29 cellular contexts compared by ENCODE assay signal in the genomic region with DNA sequence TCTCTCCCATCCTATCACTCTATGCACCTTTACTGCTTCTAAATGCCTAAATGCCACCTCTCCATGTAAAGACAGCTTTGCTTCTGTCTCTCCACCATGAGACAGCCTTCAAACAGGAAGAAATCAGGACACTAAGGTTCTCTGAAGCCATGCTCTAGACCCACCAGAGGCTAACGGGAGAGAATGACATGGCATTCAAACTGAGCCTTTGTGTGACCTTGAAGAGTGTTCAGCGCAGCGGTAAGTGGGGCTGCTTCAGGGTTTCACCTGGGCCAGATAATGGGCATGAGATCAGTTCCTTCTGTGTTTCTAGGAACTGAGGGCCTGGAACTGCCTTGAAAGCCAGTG. TPM values are rescaled to one million over a fixed set of nuclear protein-coding genes. Genes with fewer than 3 reads are reported as not detected.
A peak's percentile ranks its signal among the peaks of the same experiment; 100 is the strongest.
DNase-seq lines count a peak whose midpoint lies in the region; ATAC-seq and TF ChIP-seq lines count a peak whose summit lies in the region.
"Had no signal": no experiment of that assay in that cellular context is flagged by ENCODE, and none has a peak within 500 bp of the region (broad histone marks: within the 10 kb centered on the region; RNA-seq: fewer than 3 reads in every experiment).

No MANE protein-coding gene starts in this region.

- no peaks in the 10 kb centered on the region for H3K27me3 ChIP-seq in hepatocyte
- H3K27me3 ChIP-seq in thoracic aorta (replicated peaks; ENCODE audit: insufficient read depth) = no peaks in the 10 kb centered on the region
- H3K27me3 ChIP-seq: ovary, SJSA1, testis, uterus had no signal

- H3K79me2 ChIP-seq in hepatocyte = no peaks in the 10 kb centered on the region

- ATAC-seq in activated T-cell treated with anti-CD3 and anti-CD28 coated beads, Interleukin-2, amount 50 U/mL, for 72 hours (replicated peaks in 1 of 2) = no peak
- ATAC-seq in T-cell (replicated peaks in 1 of 4) (no peak), thoracic aorta (ENCODE audit: insufficient number of reproducible peaks, low FRiP score, low read depth) (no peak), HG02970 (IDR thresholded peaks at IDR 0.05; ENCODE audit: low FRiP score, unreplicated experiment) (no peak)

- no peak overlapping the region for H2AFZ ChIP-seq in hepatocyte

- peaks cover 29% of the 10 kb centered on the region for H3K27me3 Mint-ChIP-seq in activated T-cell treated with anti-CD3 and anti-CD28 coated beads, Interleukin-2, amount 50 U/mL, for 72 hours (ENCODE audit: low read depth)
- H3K27me3 Mint-ChIP-seq in T-cell = peaks cover 7 to 32% of the 10 kb centered on the region in 2 donors

- CTCF ChIA-PET in T-cell (lab: Charles Lee) = no interaction called here

- peaks cover 24% of the 10 kb centered on the region for H3K4me1 ChIP-seq in hepatocyte (ENCODE audit: insufficient read depth)
- peaks cover 0 to 21% of the 10 kb centered on the region in 2 donors for H3K4me1 ChIP-seq in thoracic aorta (ENCODE audit: control insufficient read depth in 1 of 2, low read depth in 2 of 2)
- H3K4me1 ChIP-seq: SJSA1, testis, uterus had no signal

- H4K20me1 ChIP-seq in hepatocyte (ENCODE audit: insufficient read depth, poor library complexity, severe bottlenecking) = no peaks in the 10 kb centered on the region

- peaks cover 0 to 3% of the 10 kb centered on the region in 2 donors for H3K9me3 Mint-ChIP-seq in activated T-cell treated with anti-CD3 and anti-CD28 coated beads, Interleukin-2, amount 50 U/mL, for 72 hours
- peaks cover 0 to 4% (median 0%) of the 10 kb centered on the region in 3 donors for H3K9me3 Mint-ChIP-seq in T-cell
- H3K9me3 Mint-ChIP-seq: HFFc6; natural killer cell treated with Interleukin-12 subunit alpha and Interleukin-12 subunit beta and Interleukin-15 and Interleukin-18, amount 100 ng/mL, for 72 hours had no signal

- peak overlapping the region; percentile 35 for H3K4me2 ChIP-seq in hepatocyte
- H3K4me2 ChIP-seq: smooth muscle cell had no signal

- H3K36me3 ChIP-seq in hepatocyte (replicated peaks; ENCODE audit: insufficient read depth, low read depth) = no peaks in the 10 kb centered on the region
- no peaks in the 10 kb centered on the region for H3K36me3 ChIP-seq in thoracic aorta
- H3K36me3 ChIP-seq: ovary, SJSA1, uterus had no signal

- WGBS in hepatocyte (ENCODE audit: low lambda C conversion rate, missing lambda C conversion rate) = 63% methylated on average over 3 of the region's 3 CpGs

- TF ChIP-seq CTCF in hepatocyte (IDR thresholded peaks at IDR 0.05; ENCODE audit: poor library complexity) (no peak), thoracic aorta (IDR thresholded peaks at IDR 0.05) (no peak)

- POLR2A ChIA-PET in T-cell (lab: Charles Lee) = no interaction called here

- no peaks in the 10 kb centered on the region for H3K9me2 ChIP-seq in hepatocyte (replicated peaks; ENCODE audit: insufficient read depth)

- H3K36me3 Mint-ChIP-seq in activated T-cell treated with anti-CD3 and anti-CD28 coated beads, Interleukin-2, amount 50 U/mL, for 72 hours (ENCODE audit: insufficient read depth in 2 of 2) = peaks cover 4 to 5% of the 10 kb centered on the region in 2 donors
- no peaks in the 10 kb centered on the region for H3K36me3 Mint-ChIP-seq in T-cell
- H3K36me3 Mint-ChIP-seq: activated naive CD8-positive, alpha-beta T cell; natural killer cell treated with Interleukin-12 subunit alpha and Interleukin-12 subunit beta and Interleukin-15 and Interleukin-18, amount 100 ng/mL, for 72 hours; WTC11 had no signal

- peak overlapping the region; percentile 91 for H3K27ac Mint-ChIP-seq in activated T-cell treated with anti-CD3 and anti-CD28 coated beads, Interleukin-2, amount 50 U/mL, for 72 hours
- peak overlapping the region; percentile 35 to 78 for H3K27ac Mint-ChIP-seq in T-cell
- H3K27ac Mint-ChIP-seq: activated naive CD8-positive, alpha-beta T cell; HFFc6; natural killer cell treated with Interleukin-12 subunit alpha and Interleukin-12 subunit beta and Interleukin-15 and Interleukin-18, amount 100 ng/mL, for 72 hours; WTC11 had no signal

- H3K9me3 ChIP-seq in hepatocyte (ENCODE audit: low read depth) = no peaks in the 10 kb centered on the region
- H3K9me3 ChIP-seq in thoracic aorta = no peaks in the 10 kb centered on the region
- H3K9me3 ChIP-seq: mucosa of descending colon, ovary, SJSA1, testis, uterus had no signal

- no peak for DNase-seq in activated T-cell treated with anti-CD3 and anti-CD28 coated beads, Interleukin-2, amount 50 U/mL, for 72 hours
- no peak for DNase-seq in activated T-cell treated with anti-CD3 and anti-CD28 coated beads for 4 hours
- DNase-seq in T-cell = no peak
- DNase-seq in hepatocyte (ENCODE audit: low spot score) = peak; percentile 30
- DNase-seq in thoracic aorta (ENCODE audit: low spot score) = no peak
- no peak for DNase-seq in DMS153 (lab: John Stamatoyannopoulos, UW)
- DNase-seq in nucleus accumbens (lab: John Stamatoyannopoulos, UW) = no peak
- DNase-seq: activated CD4-positive, alpha-beta T cell treated with anti-CD3 and anti-CD28 coated beads, Interleukin-2, amount 50 U/mL, for 1 hour; effector memory CD4-positive, alpha-beta T cell; HFFc6; NCI-H1436 treated with DMSO at 0.1 percent for 48 hours; NCI-H2081 treated with DMSO at 0.1 percent for 48 hours; NCI-H446 treated with DMSO at 0.1 percent for 48 hours; ovary; retina; stimulated activated naive CD8-positive, alpha-beta T cell treated with anti-CD3 and anti-CD28 coated beads, Interleukin-15, Interleukin-2, amounts not matched to agents 100 U/mL and 50 U/mL, for 24 hours; testis; uterus had no signal

- H3K4me1 Mint-ChIP-seq in activated T-cell treated with anti-CD3 and anti-CD28 coated beads, Interleukin-2, amount 50 U/mL, for 72 hours (ENCODE audit: low read depth) = peaks cover 36% of the 10 kb centered on the region
- H3K4me1 Mint-ChIP-seq in T-cell = peaks cover 17 to 31% (median 23%) of the 10 kb centered on the region in 3 donors

- H3K4me3 ChIP-seq in hepatocyte = no peak overlapping the region
- no peak overlapping the region for H3K4me3 ChIP-seq in thoracic aorta
- H3K4me3 ChIP-seq: mucosa of descending colon, ovary, SJSA1, smooth muscle cell, testis, uterus had no signal

- H3K27ac ChIP-seq in hepatocyte (peak overlapping the region; percentile 92), thoracic aorta (peak overlapping the region; percentile 30 to 53)
- H3K27ac ChIP-seq: epithelial cell of prostate, ovary, RWPE1, SJSA1, testis, uterus had no signal

- H3K4me3 Mint-ChIP-seq in activated T-cell treated with anti-CD3 and anti-CD28 coated beads, Interleukin-2, amount 50 U/mL, for 72 hours = peak overlapping the region in 1 of 2 donors; percentile 79
- H3K4me3 Mint-ChIP-seq in T-cell = no peak overlapping the region
- H3K4me3 Mint-ChIP-seq: activated naive CD8-positive, alpha-beta T cell; HFFc6; natural killer cell treated with Interleukin-12 subunit alpha and Interleukin-12 subunit beta and Interleukin-15 and Interleukin-18, amount 100 ng/mL, for 72 hours; WTC11 had no signal

RNA-seq across cellular contexts. Expression of gene FAM50B, which starts 20.1 kb away (rescaled TPM):
- total RNA-seq in activated T-cell treated with anti-CD3 and anti-CD28 coated beads, Interleukin-2, amount 50 U/mL, for 72 hours = 1 to 10 TPM; 8.1 to 8.2 TPM
- total RNA-seq in T-cell (10 to 100 TPM in 3 of 5 donors, 1 to 10 TPM in 2; 2.3 to 14.9 (median 11.6) TPM), hepatocyte (0.84 and 1.6 TPM in 2 replicates), thoracic aorta (10 to 100 TPM; 12.4 to 17.3 TPM)
- polyA plus RNA-seq in hepatocyte = 1.1 and 1.6 TPM in 2 replicates
- total RNA-seq: HT-29, OCI-LY7 had no signal
